Comparison of ENCODE assay signal across 1 cellular context in the genomic region with DNA sequence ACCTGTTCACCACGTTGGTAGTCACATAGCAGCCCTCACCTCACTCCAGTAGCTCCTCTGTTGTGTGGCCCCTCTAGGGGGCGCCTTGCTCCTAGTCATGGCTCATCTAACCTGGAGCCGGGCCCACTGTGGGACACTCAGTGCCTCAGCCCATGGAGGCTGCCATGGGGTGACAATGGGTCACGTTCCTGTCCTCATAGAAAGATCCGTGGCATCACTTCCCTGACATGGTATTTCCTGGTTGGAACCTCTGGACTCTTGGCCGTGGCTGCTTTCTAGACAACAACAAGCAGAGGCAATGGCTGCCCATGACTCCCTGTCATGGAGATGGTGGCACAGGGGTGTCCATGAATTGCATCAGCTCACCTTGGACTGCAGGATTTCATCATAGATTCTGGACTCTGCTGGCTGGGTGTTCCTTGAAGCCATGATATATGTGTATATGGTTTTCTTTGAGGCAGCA.
TF ChIP-seq lines count a peak whose summit lies in the region.

No MANE protein-coding gene starts in this region.

TF ChIP-seq in HCT116, 20 proteins besides CTCF, POLR2A, EP300 and RAD21 (continued from another document):
- TF ChIP-seq YY1 (IDR thresholded peaks at IDR 0.05; ENCODE audit: extremely low read depth, insufficient replicate concordance, low read depth, low read length): no peak
- TF ChIP-seq ZNF274 (IDR thresholded peaks at IDR 0.05; ENCODE audit: low read depth, low read length): no peak
- no peak for TF ChIP-seq REST (IDR thresholded peaks at IDR 0.05; ENCODE audit: low read depth)
- no peak for TF ChIP-seq EZH2phosphoT487 (IDR thresholded peaks at IDR 0.05; ENCODE audit: borderline replicate concordance)
- TF ChIP-seq, protein P1, sequence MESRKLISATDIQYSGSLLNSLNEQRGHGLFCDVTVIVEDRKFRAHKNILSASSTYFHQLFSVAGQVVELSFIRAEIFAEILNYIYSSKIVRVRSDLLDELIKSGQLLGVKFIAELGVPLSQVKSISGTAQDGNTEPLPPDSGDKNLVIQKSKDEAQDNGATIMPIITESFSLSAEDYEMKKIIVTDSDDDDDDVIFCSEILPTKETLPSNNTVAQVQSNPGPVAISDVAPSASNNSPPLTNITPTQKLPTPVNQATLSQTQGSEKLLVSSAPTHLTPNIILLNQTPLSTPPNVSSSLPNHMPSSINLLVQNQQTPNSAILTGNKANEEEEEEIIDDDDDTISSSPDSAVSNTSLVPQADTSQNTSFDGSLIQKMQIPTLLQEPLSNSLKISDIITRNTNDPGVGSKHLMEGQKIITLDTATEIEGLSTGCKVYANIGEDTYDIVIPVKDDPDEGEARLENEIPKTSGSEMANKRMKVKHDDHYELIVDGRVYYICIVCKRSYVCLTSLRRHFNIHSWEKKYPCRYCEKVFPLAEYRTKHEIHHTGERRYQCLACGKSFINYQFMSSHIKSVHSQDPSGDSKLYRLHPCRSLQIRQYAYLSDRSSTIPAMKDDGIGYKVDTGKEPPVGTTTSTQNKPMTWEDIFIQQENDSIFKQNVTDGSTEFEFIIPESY (IDR thresholded peaks at IDR 0.05; ENCODE audit: extremely low read depth, insufficient replicate concordance, low read length): no peak
